Comparison of ENCODE assay signal across 8 cellular contexts in genomic region chr7:28409716-28410627, GRCh38. TPM values are rescaled to one million over a fixed set of nuclear protein-coding genes. Genes with fewer than 3 reads are reported as not detected.
DNase-seq lines count a peak whose midpoint lies in the region; ATAC-seq and TF ChIP-seq lines count a peak whose summit lies in the region.

No MANE protein-coding gene starts in this region.

- no peaks in the 10 kb centered on the region for H3K9me3 ChIP-seq in adipocyte (ENCODE audit: control insufficient read depth, low read length)
- H3K9me3 ChIP-seq in psoas muscle: no peaks in the 10 kb centered on the region

- DNase-seq in EL: peak; percentile 56
- peak; percentile 72 for DNase-seq in adipocyte (ENCODE audit: low read depth)
- DNase-seq in left ventricle myocardium superior: peak; percentile 67
- peak; percentile 52 to 77 for DNase-seq in psoas muscle
- no peak for DNase-seq in MV-4-11 (lab: John Stamatoyannopoulos, UW)
- DNase-seq in activated CD4-positive, alpha-beta T cell treated with anti-CD3 and anti-CD28 coated beads for 48 hours: no peak

- peak overlapping the region; percentile 86 for H3K4me3 ChIP-seq in adipocyte (ENCODE audit: low read length)
- H3K4me3 ChIP-seq in psoas muscle: peak overlapping the region; percentile 84

- 0 to 1% (median 1%) methylated on average over 63 to 92 of the region's 92 CpGs for WGBS in psoas muscle, 3 donors

- H3K27me3 ChIP-seq in adipocyte (replicated peaks; ENCODE audit: control insufficient read depth, insufficient read depth, low read length) (no peaks in the 10 kb centered on the region), psoas muscle (ENCODE audit: insufficient read depth in 3 of 3, low read length in 2 of 3) (no peaks in the 10 kb centered on the region)

- intact Hi-C loops in left ventricle myocardium superior (cut with micrococcal nuclease) (loop anchor here (5.0 kb wide), 1 partner anchor 212 kb away; no protein-coding TSS in a partner anchor), psoas muscle (cut with DNase I) (loop anchor here (2.0 to 10.0 kb wide), 5 partner anchors 65 to 279 kb away; no protein-coding TSS in a partner anchor)

- TF ChIP-seq CTCF in psoas muscle (IDR thresholded peaks at IDR 0.05): no peak

- H3K27ac ChIP-seq in psoas muscle: peak overlapping the region; percentile 95

- H3K4me1 ChIP-seq in adipocyte (ENCODE audit: control insufficient read depth, insufficient read depth, low read length) (peaks cover 34% of the 10 kb centered on the region), psoas muscle (peaks cover 14% of the 10 kb centered on the region)

- H3K36me3 ChIP-seq in adipocyte (ENCODE audit: control insufficient read depth, insufficient read depth, low read length, severe bottlenecking) (no peaks in the 10 kb centered on the region), psoas muscle (ENCODE audit: insufficient read depth in 1 of 2, low read depth in 1 of 2) (no peaks in the 10 kb centered on the region)

- ATAC-seq in HG03565 (IDR thresholded peaks at IDR 0.05; ENCODE audit: unreplicated experiment): peak; percentile 14
- peak; percentile 33 for ATAC-seq in left ventricle myocardium superior
- ATAC-seq in psoas muscle: peak; percentile 33 to 42 (median 34)
- no peak for ATAC-seq in GM19035 (IDR thresholded peaks at IDR 0.05; ENCODE audit: unreplicated experiment)

- peak overlapping the region; percentile 66 for H3K9ac ChIP-seq in adipocyte (ENCODE audit: low read length)

RNA-seq across cellular contexts. Expression of gene CREB5, which starts 2.3 kb away (rescaled TPM):
- total RNA-seq in left ventricle myocardium superior (4.5 TPM), psoas muscle (10 to 100 TPM in 3 of 4 donors, 1 to 10 TPM in 1; 6.3 to 33.8 (median 24.9) TPM)
- 10 to 100 TPM in 1 of 3 donors, 1 to 10 TPM in 1, under 1 TPM in 1; 0.86 to 16.6 (median 1.2) TPM for polyA plus RNA-seq in psoas muscle

Comparison
In these comparisons a context has a peak if more than half of its experiments do, and no peak if none do; other contexts are left out.
1. DNase-seq: peak in EL (single experiment), adipocyte (single experiment), left ventricle myocardium superior (single experiment) and psoas muscle (2 of 2); none in MV-4-11 (single experiment) and activated CD4-positive, alpha-beta T cell treated with anti-CD3 and anti-CD28 coated beads for 48 hours (single experiment).